9 cellular contexts compared by ENCODE assay signal in the genomic region with DNA sequence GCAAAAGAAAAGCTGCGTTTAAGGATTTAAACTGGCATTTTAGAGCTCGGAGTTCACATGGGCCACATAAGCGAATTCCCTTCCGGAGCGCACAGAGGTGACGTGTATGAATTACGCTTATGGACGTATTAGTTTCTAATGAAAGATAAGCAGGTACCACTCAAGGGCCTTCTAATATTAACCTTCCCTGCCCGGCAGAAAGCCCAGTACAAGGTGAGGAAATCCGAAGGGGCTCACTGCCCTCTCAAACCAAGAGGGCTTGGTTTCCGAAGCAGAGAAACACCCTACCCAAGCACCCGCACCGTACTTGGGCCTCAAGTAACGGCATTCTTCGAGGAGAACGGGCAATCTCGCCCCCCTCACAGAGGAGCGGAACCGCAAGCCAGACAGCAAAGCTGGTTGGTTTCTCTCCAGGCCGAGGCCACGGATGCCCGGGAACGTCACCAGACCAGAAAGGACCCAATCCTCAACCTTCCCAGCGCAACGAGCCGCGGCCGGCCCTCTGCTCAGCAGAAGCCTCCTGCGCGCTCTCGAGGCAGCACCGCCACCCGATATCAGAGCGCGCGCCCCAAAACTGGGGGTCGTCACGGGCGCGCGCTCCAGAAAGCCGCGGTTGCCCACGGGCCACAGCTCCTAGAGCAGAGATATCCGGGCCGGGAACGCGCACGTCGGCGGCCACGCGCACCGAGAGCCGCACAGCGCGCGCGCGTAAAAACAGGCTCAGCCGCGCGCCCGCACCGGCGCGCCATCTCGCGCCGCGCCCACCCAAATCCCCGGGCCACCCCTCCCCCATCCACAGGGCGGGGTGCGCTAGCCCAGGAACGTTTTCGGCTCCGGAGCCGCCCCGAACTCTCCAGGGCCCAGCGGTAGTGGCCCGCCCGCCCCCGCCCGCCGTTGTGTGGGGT. TPM values are rescaled to one million over a fixed set of nuclear protein-coding genes. Genes with fewer than 3 reads are reported as not detected.
DNase-seq lines count a peak whose midpoint lies in the region; ATAC-seq and TF ChIP-seq lines count a peak whose summit lies in the region.
"Had no signal": no experiment of that assay in that cellular context is flagged by ENCODE, and none has a peak within 500 bp of the region (broad histone marks: within the 10 kb centered on the region; RNA-seq: fewer than 3 reads in every experiment).

No MANE protein-coding gene starts in this region.

- peaks cover 40% of the 10 kb centered on the region for H3K4me1 Mint-ChIP-seq in activated CD4-positive, alpha-beta memory T cell treated with anti-CD3 and anti-CD28 coated beads for 36 hours (ENCODE audit: low read depth)

- H3K27ac Mint-ChIP-seq in activated CD4-positive, alpha-beta memory T cell treated with anti-CD3 and anti-CD28 coated beads for 36 hours, result peak overlapping the region; percentile 95

- peak overlapping the region; percentile 85 for H3K4me3 ChIP-seq in lower lobe of right lung

- H3K27ac ChIP-seq in lower lobe of right lung, result peak overlapping the region; percentile 95

- TF ChIP-seq CTCF in lower lobe of right lung (IDR thresholded peaks at IDR 0.05), result no peak

- CTCF ChIA-PET in activated CD4-positive, alpha-beta memory T cell treated with anti-CD3 and anti-CD28 coated beads for 36 hours (lab: Charles Lee), result interaction anchor here (0.6 to 3.5 kb wide), 21 partner anchors 9 to 657 kb away, joined by 3 to 27 read pairs (median 5); a partner anchor contains a TSS

- H3K36me3 ChIP-seq in lower lobe of right lung, result peaks cover 21% of the 10 kb centered on the region

- in situ Hi-C loops in ACHN (cut with HindIII; ENCODE audit: low pct_ligation_motif_present, low pct_unique_long_range_greater_than_20kb, low sequenced_read_pairs), result no loop called here

- H3K36me3 Mint-ChIP-seq in activated CD4-positive, alpha-beta memory T cell treated with anti-CD3 and anti-CD28 coated beads for 36 hours, result peaks cover 23% of the 10 kb centered on the region

- intact Hi-C loops in activated CD4-positive, alpha-beta memory T cell treated with anti-CD3 and anti-CD28 coated beads for 36 hours (cut with micrococcal nuclease), result loop anchor here (1.0 to 10.0 kb wide), 6 partner anchors 64 to 376 kb away; a partner anchor contains a TSS
- intact Hi-C loops in lower lobe of right lung (cut with DNase I), result no loop called here

- no peaks in the 10 kb centered on the region for H3K27me3 ChIP-seq in lower lobe of right lung (ENCODE audit: low read depth)

- no peaks in the 10 kb centered on the region for H3K27me3 Mint-ChIP-seq in activated CD4-positive, alpha-beta memory T cell treated with anti-CD3 and anti-CD28 coated beads for 36 hours

- ATAC-seq in GM18520 (IDR thresholded peaks at IDR 0.05; ENCODE audit: unreplicated experiment) (peak; percentile 24), HG03097 (IDR thresholded peaks at IDR 0.05; ENCODE audit: low FRiP score, unreplicated experiment) (peak; percentile 30), lower lobe of right lung (peak; percentile 72 to 75)

- DNase-seq in ACHN (peak; percentile 80), NCI-H446 treated with DMSO at 0.1 percent for 48 hours (lab: John Stamatoyannopoulos, UW) (peak; percentile 9), ecto neural progenitor cell (ENCODE audit: low spot score) (peak; percentile 90), lower lobe of right lung (peak; percentile 88)
- peak; percentile 87 for DNase-seq in activated CD4-positive, alpha-beta memory T cell treated with anti-CD3 and anti-CD28 coated beads for 36 hours
- peak; percentile 39 to 71 (median 50) for DNase-seq in stimulated activated CD4-positive, alpha-beta T cell treated with anti-CD3 and anti-CD28 coated beads, TNF-alpha, amount 100 ng/mL, for 1 hour (ENCODE audit: low read depth in 3 of 3, low spot score in 1 of 3)

- H3K4me3 Mint-ChIP-seq in activated CD4-positive, alpha-beta memory T cell treated with anti-CD3 and anti-CD28 coated beads for 36 hours, result peak overlapping the region; percentile 90

- H3K9me3 Mint-ChIP-seq in activated CD4-positive, alpha-beta memory T cell treated with anti-CD3 and anti-CD28 coated beads for 36 hours, result no peaks in the 10 kb centered on the region

- POLR2A ChIA-PET in activated CD4-positive, alpha-beta memory T cell treated with anti-CD3 and anti-CD28 coated beads for 36 hours (lab: Charles Lee), result interaction anchor here (0.5 to 3.5 kb wide), 20 partner anchors 10 to 377 kb away, joined by 3 to 37 read pairs (median 6); a partner anchor contains a TSS

- no peaks in the 10 kb centered on the region for H3K9me3 ChIP-seq in lower lobe of right lung

- H3K4me1 ChIP-seq in lower lobe of right lung, result peaks cover 44% of the 10 kb centered on the region

RNA-seq across cellular contexts. Expression of a gene that starts 0.7 kb away (rescaled TPM):
- total RNA-seq in activated CD4-positive, alpha-beta memory T cell treated with anti-CD3 and anti-CD28 coated beads for 36 hours, result 100 to 1,000 TPM; 124 to 128 TPM
- 85.4 TPM for total RNA-seq in lower lobe of right lung

RNA-seq across cellular contexts. Expression of a gene that starts 11.4 kb away (rescaled TPM):
- total RNA-seq in activated CD4-positive, alpha-beta memory T cell treated with anti-CD3 and anti-CD28 coated beads for 36 hours, result 100 to 1,000 TPM; 249 to 286 TPM
- total RNA-seq in lower lobe of right lung, result 198 TPM

RNA-seq across cellular contexts. Expression of a gene that starts 27.4 kb away (rescaled TPM):
- total RNA-seq in activated CD4-positive, alpha-beta memory T cell treated with anti-CD3 and anti-CD28 coated beads for 36 hours, result 10 to 100 TPM; 44.1 to 45.3 TPM
- total RNA-seq in lower lobe of right lung, result 60.4 TPM

RNA-seq across cellular contexts. Expression of a gene that starts 39.6 kb away (rescaled TPM):
- total RNA-seq in activated CD4-positive, alpha-beta memory T cell treated with anti-CD3 and anti-CD28 coated beads for 36 hours, result not detected
- 410 TPM for total RNA-seq in lower lobe of right lung
- total RNA-seq: T-helper 2 cell treated with Interferon-gamma antibody and Interleukin-4, amounts not matched to agents 100 ng/mL and 5 ng/mL, for 36 hours had no signal

Comparison
In these comparisons a context has a peak if more than half of its experiments do, and no peak if none do; other contexts are left out.
1. Peak in every context shown above with its lines: DNase-seq, ATAC-seq, H3K4me3 ChIP-seq and H3K27ac ChIP-seq.
2. DNase-seq: peak in every context shown above with its lines; median percentile 90 in ecto neural progenitor cell; 88 in lower lobe of right lung; 87 in activated CD4-positive, alpha-beta memory T cell treated with anti-CD3 and anti-CD28 coated beads for 36 hours; 80 in ACHN; 50 in stimulated activated CD4-positive, alpha-beta T cell treated with anti-CD3 and anti-CD28 coated beads, TNF-alpha, amount 100 ng/mL, for 1 hour; 9 in NCI-H446 treated with DMSO at 0.1 percent for 48 hours.